8 cellular contexts compared by ENCODE assay signal in genomic region chr17:1203111-1203966, GRCh38. TPM values are rescaled to one million over a fixed set of nuclear protein-coding genes. Genes with fewer than 3 reads are reported as not detected.
A peak's percentile ranks its signal among the peaks of the same experiment; 100 is the strongest.
DNase-seq lines count a peak whose midpoint lies in the region; ATAC-seq and TF ChIP-seq lines count a peak whose summit lies in the region.

No MANE protein-coding gene starts in this region.

- peak; percentile 17 for ATAC-seq in activated CD8-positive, alpha-beta T cell treated with anti-CD3 and anti-CD28 coated beads, Interleukin-2, amount 10 ng/mL, durations not matched to agents 7 days and 5 days

- H3K4me3 ChIP-seq in AG10803 (ENCODE audit: low read length): peak overlapping the region; percentile 64
- peak overlapping the region; percentile 69 for H3K4me3 ChIP-seq in HUES64 (ENCODE audit: low read length)
- peak overlapping the region; percentile 37 for H3K4me3 ChIP-seq in epithelial cell of esophagus (ENCODE audit: low read length)
- peak overlapping the region; percentile 52 for H3K4me3 ChIP-seq in mucosa of rectum (ENCODE audit: low read length in 2 of 2)
- H3K4me3 ChIP-seq in stomach smooth muscle (ENCODE audit: low read length in 2 of 2): peak overlapping the region; percentile 65 to 73

- peaks cover 55% of the 10 kb centered on the region for H3K4me1 Mint-ChIP-seq in activated CD8-positive, alpha-beta T cell treated with anti-CD3 and anti-CD28 coated beads, Interleukin-2, amount 10 ng/mL, durations not matched to agents 7 days and 5 days (ENCODE audit: low read depth)

- peaks cover 2% of the 10 kb centered on the region for H3K27me3 Mint-ChIP-seq in activated CD8-positive, alpha-beta T cell treated with anti-CD3 and anti-CD28 coated beads, Interleukin-2, amount 10 ng/mL, durations not matched to agents 7 days and 5 days (ENCODE audit: low read depth)

- no peaks in the 10 kb centered on the region for H3K36me3 ChIP-seq in HUES64 (ENCODE audit: insufficient read depth, low read length)
- no peaks in the 10 kb centered on the region for H3K36me3 ChIP-seq in mucosa of rectum (ENCODE audit: control insufficient read depth in 2 of 2, insufficient read depth in 2 of 2, low read length in 2 of 2)
- no peaks in the 10 kb centered on the region for H3K36me3 ChIP-seq in stomach smooth muscle (ENCODE audit: control insufficient read depth in 2 of 2, insufficient read depth in 2 of 2, low read length in 2 of 2)

- TF ChIP-seq CTCF in AG10803 (conservative IDR thresholded peaks at IDR 0.05; ENCODE audit: low read length) (peak; percentile 9), epithelial cell of esophagus (IDR thresholded peaks at IDR 0.05; ENCODE audit: insufficient read depth, low read depth, low read length, missing control alignments) (no peak)

- no peak overlapping the region for H3K4me3 Mint-ChIP-seq in activated CD8-positive, alpha-beta T cell treated with anti-CD3 and anti-CD28 coated beads, Interleukin-2, amount 10 ng/mL, durations not matched to agents 7 days and 5 days

- H3K27me3 ChIP-seq in HUES64 (ENCODE audit: insufficient read depth, low read length) (no peaks in the 10 kb centered on the region; the same call in 1 of the 2 replicates), mucosa of rectum (ENCODE audit: control insufficient read depth in 2 of 2, insufficient read depth in 2 of 2, low read length in 2 of 2) (no peaks in the 10 kb centered on the region), stomach smooth muscle (ENCODE audit: control insufficient read depth in 1 of 2, insufficient read depth in 2 of 2, low read length in 2 of 2) (no peaks in the 10 kb centered on the region)

- H3K27ac ChIP-seq in HUES64 (ENCODE audit: low read depth, low read length) (peak overlapping the region; percentile 65; the same call in 1 of the 2 replicates), mucosa of rectum (ENCODE audit: low read depth in 2 of 2, low read length in 2 of 2) (peak overlapping the region; percentile 37 to 43), stomach smooth muscle (ENCODE audit: low read length) (no peak overlapping the region)

- H3K9ac ChIP-seq in HUES64 (ENCODE audit: low read depth, low read length) (peak overlapping the region; percentile 73), mucosa of rectum (ENCODE audit: low read depth in 1 of 2, low read length in 2 of 2) (peak overlapping the region; percentile 32 to 51), stomach smooth muscle (ENCODE audit: low read length in 2 of 2) (peak overlapping the region; percentile 36 to 62)

- H3K9me3 Mint-ChIP-seq in activated CD8-positive, alpha-beta T cell treated with anti-CD3 and anti-CD28 coated beads, Interleukin-2, amount 10 ng/mL, durations not matched to agents 7 days and 5 days (ENCODE audit: insufficient read depth): no peaks in the 10 kb centered on the region

- 4% methylated on average over 74 of the region's 91 CpGs for WGBS in HUES64

- no peaks in the 10 kb centered on the region for H3K9me3 ChIP-seq in HUES64 (ENCODE audit: insufficient read depth, low read depth, low read length)
- no peaks in the 10 kb centered on the region for H3K9me3 ChIP-seq in mucosa of rectum (ENCODE audit: control insufficient read depth in 2 of 2, low read length in 2 of 2)
- no peaks in the 10 kb centered on the region for H3K9me3 ChIP-seq in stomach smooth muscle (ENCODE audit: control insufficient read depth in 2 of 2, low read length in 2 of 2)

- peak; percentile 50 for DNase-seq in AG10803 (ENCODE audit: low read depth)
- DNase-seq in activated CD8-positive, alpha-beta T cell treated with anti-CD3 and anti-CD28 coated beads, Interleukin-2, amount 10 ng/mL, durations not matched to agents 7 days and 5 days: peak; percentile 56
- DNase-seq in epithelial cell of esophagus (ENCODE audit: low read depth): peak; percentile 63
- DNase-seq in NCI-H226: no peak
- DNase-seq in middle frontal gyrus (ENCODE audit: extremely low spot score, low spot score): no peak

- CTCF ChIA-PET in activated CD8-positive, alpha-beta T cell treated with anti-CD3 and anti-CD28 coated beads, Interleukin-2, amount 10 ng/mL, durations not matched to agents 7 days and 5 days (lab: Charles Lee): interaction anchor here (3.2 kb wide), 1 partner anchor 16 kb away, joined by 29 read pairs; no protein-coding TSS in a partner anchor

- H3K4me1 ChIP-seq in HUES64 (ENCODE audit: insufficient read depth, low read length) (no peaks in the 10 kb centered on the region), mucosa of rectum (ENCODE audit: control insufficient read depth in 2 of 2, insufficient read depth in 2 of 2, low read length in 2 of 2) (peaks cover 3 to 6% of the 10 kb centered on the region in 2 donors), stomach smooth muscle (ENCODE audit: control insufficient read depth, insufficient read depth, low read length) (peaks cover 6% of the 10 kb centered on the region)

- POLR2A ChIA-PET in activated CD8-positive, alpha-beta T cell treated with anti-CD3 and anti-CD28 coated beads, Interleukin-2, amount 10 ng/mL, durations not matched to agents 7 days and 5 days (lab: Charles Lee): no interaction called here

- peaks cover 9% of the 10 kb centered on the region for H3K36me3 Mint-ChIP-seq in activated CD8-positive, alpha-beta T cell treated with anti-CD3 and anti-CD28 coated beads, Interleukin-2, amount 10 ng/mL, durations not matched to agents 7 days and 5 days (ENCODE audit: low read depth)

- no peak overlapping the region for H3K27ac Mint-ChIP-seq in activated CD8-positive, alpha-beta T cell treated with anti-CD3 and anti-CD28 coated beads, Interleukin-2, amount 10 ng/mL, durations not matched to agents 7 days and 5 days

RNA-seq across cellular contexts. Expression of gene ABR, which starts 23.6 kb away (rescaled TPM):
- polyA plus RNA-seq in HUES64 (2013, experiment 1 of 2): 21.9 TPM
- polyA plus RNA-seq in HUES64 (2013, experiment 2 of 2): 25.4 TPM
- total RNA-seq in activated CD8-positive, alpha-beta T cell treated with anti-CD3 and anti-CD28 coated beads, Interleukin-2, amount 10 ng/mL, durations not matched to agents 7 days and 5 days: 100 to 1,000 TPM; 143 to 156 TPM

Comparison
In these comparisons a context has a peak if more than half of its experiments do, and no peak if none do; other contexts are left out.
1. DNase-seq: peak in AG10803 (single experiment), activated CD8-positive, alpha-beta T cell treated with anti-CD3 and anti-CD28 coated beads, Interleukin-2, amount 10 ng/mL, durations not matched to agents 7 days and 5 days (single experiment) and epithelial cell of esophagus (single experiment); none in NCI-H226 (single experiment) and middle frontal gyrus (single experiment).
2. Peak in every context shown above with its lines, with median percentiles within 50 percentile points of each other: H3K4me3 ChIP-seq and H3K9ac ChIP-seq.